ENCODE assay signal across 1 cellular context in the genomic region with DNA sequence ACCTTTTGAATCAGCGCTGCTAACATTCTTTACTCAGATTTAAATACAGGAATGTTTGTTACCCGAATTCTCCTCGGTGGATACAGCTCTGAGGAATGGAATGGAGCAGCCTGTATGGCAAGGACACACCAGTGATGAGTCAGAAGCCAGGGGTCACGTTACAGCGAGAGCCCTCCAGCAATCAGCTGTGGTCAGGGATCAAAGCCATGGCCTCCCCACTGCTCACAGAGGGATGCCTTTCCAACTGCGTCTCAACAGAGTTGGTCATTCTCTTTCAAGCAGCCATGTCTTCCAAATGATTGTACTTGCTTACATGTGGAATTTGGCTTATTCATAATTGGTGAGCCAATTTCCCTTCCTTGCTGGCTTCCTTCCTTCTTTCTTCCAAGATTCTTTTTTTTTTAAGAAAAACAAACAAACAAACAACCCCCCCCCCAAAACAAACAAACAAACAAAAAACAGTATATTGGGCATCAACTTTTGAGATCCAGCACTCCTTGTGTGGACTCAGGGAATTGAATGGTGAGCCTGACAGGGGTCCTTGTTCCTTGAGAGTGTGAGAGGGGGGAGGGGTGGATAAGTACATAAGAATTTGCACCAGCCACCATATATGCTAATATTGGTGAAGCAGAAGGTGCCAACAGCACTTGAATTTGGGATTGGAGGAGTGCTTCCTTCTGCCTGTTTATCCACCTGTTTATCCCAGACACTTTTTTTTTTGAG.
TF ChIP-seq lines count a peak whose summit lies in the region.

No MANE protein-coding gene starts in this region.

TF ChIP-seq in HepG2, 621 proteins besides CTCF, POLR2A, EP300 and RAD21 (continued from another document):
- TF ChIP-seq, protein P1, sequence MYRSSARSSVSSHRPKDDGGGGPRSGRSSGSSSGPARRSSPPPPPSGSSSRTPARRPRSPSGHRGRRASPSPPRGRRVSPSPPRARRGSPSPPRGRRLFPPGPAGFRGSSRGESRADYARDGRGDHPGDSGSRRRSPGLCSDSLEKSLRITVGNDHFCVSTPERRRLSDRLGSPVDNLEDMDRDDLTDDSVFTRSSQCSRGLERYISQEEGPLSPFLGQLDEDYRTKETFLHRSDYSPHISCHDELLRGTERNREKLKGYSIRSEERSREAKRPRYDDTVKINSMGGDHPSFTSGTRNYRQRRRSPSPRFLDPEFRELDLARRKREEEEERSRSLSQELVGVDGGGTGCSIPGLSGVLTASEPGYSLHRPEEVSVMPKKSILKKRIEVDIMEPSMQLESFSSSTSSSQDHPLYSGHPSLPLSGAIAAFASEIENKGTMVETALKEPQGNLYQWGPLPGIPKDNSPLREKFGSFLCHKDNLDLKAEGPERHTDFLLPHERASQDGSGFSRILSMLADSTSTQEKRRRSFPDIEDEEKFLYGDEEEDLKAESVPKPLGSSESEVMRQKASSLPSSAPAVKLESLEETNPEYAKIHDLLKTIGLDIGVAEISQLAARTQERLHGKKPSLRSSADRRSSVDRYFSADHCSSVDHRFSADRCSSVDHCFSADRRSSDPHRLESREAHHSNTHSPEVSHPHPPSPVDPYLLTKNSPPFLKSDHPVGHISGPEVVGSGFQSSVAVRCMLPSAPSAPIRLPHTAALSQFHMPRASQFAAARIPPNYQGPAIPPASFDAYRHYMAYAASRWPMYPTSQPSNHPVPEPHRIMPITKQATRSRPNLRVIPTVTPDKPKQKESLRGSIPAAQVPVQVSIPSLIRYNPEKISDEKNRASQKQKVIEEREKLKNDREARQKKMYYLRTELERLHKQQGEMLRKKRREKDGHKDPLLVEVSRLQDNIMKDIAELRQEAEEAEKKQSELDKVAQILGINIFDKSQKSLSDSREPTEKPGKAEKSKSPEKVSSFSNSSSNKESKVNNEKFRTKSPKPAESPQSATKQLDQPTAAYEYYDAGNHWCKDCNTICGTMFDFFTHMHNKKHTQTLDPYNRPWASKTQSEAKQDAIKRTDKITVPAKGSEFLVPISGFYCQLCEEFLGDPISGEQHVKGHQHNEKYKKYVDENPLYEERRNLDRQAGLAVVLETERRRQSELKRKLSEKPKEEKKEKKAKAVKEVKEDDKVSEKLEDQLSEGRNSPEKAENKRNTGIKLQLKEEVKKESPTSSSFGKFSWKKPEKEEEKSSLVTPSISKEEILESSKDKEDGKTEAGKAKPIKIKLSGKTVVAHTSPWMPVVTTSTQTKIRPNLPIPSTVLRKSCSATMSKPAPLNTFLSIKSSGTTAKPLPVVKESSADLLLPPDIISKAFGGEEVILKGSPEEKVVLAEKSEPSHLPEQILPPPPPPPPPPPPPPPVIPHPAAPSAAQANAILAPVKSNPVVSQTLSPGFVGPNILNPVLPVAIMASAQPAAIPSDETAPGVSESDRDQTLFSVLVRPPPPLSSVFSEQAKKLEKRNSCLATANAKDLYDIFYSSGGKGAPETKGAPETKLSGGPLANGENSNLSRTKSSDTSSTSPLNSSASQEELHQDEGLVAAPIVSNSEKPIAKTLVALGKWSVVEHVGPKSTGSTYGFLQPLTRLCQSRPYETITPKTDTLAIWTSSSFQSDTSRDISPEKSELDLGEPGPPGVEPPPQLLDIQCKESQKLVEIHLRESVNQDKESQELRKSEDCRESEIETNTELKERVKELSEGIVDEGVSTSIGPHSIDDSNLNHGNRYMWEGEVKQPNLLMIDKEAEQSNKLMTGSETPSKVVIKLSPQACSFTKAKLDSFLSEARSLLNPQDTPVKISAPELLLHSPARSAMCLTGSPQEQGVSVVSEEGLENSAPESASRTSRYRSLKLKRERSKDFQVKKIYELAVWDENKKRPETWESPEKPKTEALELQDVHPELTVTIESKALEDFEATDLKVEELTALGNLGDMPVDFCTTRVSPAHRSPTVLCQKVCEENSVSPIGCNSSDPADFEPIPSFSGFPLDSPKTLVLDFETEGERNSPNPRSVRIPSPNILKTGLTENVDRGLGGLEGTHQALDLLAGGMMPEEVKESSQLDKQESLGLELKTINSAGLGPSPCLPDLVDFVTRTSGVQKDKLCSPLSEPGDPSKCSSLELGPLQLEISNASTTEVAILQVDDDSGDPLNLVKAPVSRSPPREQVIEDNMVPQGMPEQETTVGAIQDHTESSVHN (CRISPR knock-in tag; IDR thresholded peaks at IDR 0.05) = no peak
- TF ChIP-seq, protein P2, sequence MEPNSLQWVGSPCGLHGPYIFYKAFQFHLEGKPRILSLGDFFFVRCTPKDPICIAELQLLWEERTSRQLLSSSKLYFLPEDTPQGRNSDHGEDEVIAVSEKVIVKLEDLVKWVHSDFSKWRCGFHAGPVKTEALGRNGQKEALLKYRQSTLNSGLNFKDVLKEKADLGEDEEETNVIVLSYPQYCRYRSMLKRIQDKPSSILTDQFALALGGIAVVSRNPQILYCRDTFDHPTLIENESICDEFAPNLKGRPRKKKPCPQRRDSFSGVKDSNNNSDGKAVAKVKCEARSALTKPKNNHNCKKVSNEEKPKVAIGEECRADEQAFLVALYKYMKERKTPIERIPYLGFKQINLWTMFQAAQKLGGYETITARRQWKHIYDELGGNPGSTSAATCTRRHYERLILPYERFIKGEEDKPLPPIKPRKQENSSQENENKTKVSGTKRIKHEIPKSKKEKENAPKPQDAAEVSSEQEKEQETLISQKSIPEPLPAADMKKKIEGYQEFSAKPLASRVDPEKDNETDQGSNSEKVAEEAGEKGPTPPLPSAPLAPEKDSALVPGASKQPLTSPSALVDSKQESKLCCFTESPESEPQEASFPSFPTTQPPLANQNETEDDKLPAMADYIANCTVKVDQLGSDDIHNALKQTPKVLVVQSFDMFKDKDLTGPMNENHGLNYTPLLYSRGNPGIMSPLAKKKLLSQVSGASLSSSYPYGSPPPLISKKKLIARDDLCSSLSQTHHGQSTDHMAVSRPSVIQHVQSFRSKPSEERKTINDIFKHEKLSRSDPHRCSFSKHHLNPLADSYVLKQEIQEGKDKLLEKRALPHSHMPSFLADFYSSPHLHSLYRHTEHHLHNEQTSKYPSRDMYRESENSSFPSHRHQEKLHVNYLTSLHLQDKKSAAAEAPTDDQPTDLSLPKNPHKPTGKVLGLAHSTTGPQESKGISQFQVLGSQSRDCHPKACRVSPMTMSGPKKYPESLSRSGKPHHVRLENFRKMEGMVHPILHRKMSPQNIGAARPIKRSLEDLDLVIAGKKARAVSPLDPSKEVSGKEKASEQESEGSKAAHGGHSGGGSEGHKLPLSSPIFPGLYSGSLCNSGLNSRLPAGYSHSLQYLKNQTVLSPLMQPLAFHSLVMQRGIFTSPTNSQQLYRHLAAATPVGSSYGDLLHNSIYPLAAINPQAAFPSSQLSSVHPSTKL (CRISPR knock-in tag; IDR thresholded peaks at IDR 0.05) = peak; percentile 89
- no peak for TF ChIP-seq LCORL (IDR thresholded peaks at IDR 0.05)
- TF ChIP-seq LCORL (CRISPR knock-in tag; IDR thresholded peaks at IDR 0.05) = peak; percentile 41; the same call in 1 of the 2 replicates
- peak; percentile 75 for TF ChIP-seq NR2F6 (IDR thresholded peaks at IDR 0.05)
- TF ChIP-seq NR2F6 (CRISPR knock-in tag; IDR thresholded peaks at IDR 0.05) = peak; percentile 88
- peak; percentile 71; the same call in 1 of the 2 replicates for TF ChIP-seq RARA (CRISPR knock-in tag; IDR thresholded peaks at IDR 0.05)
- peak; percentile 65 to 87 for TF ChIP-seq NR2F1 (CRISPR knock-in tag; IDR thresholded peaks at IDR 0.05)
- TF ChIP-seq, protein P3, sequence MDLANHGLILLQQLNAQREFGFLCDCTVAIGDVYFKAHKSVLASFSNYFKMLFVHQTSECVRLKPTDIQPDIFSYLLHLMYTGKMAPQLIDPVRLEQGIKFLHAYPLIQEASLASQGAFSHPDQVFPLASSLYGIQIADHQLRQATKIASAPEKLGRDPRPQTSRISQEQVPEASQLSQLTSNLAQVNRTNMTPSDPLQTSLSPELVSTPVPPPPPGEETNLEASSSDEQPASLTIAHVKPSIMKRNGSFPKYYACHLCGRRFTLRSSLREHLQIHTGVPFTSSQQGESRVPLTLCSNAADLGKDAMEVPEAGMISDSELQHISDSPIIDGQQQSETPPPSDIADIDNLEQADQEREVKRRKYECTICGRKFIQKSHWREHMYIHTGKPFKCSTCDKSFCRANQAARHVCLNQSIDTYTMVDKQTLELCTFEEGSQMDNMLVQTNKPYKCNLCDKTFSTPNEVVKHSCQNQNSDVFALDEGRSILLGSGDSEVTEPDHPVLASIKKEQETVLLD (CRISPR knock-in tag; IDR thresholded peaks at IDR 0.05; ENCODE audit: low read depth) = no peak
- TF ChIP-seq SP5 (CRISPR knock-in tag; IDR thresholded peaks at IDR 0.05; ENCODE audit: borderline replicate concordance, low read depth) = no peak
- no peak for TF ChIP-seq NFIB (CRISPR knock-in tag; IDR thresholded peaks at IDR 0.05; ENCODE audit: borderline replicate concordance)
- TF ChIP-seq MAFF (IDR thresholded peaks at IDR 0.05; ENCODE audit: low read depth, low read length) = 0 out of 2 replicates have a peak, but pooled peaks have one; percentile 6
- TF ChIP-seq SOX5 (CRISPR knock-in tag; IDR thresholded peaks at IDR 0.05; ENCODE audit: borderline replicate concordance) = peak; percentile 45; the same call in 1 of the 2 replicates
- no peak for TF ChIP-seq ZNF558 (CRISPR knock-in tag; IDR thresholded peaks at IDR 0.05; ENCODE audit: borderline replicate concordance)
- peak; percentile 36; the same call in 1 of the 2 replicates for TF ChIP-seq SALL1 (CRISPR knock-in tag; IDR thresholded peaks at IDR 0.05)
- TF ChIP-seq, protein P4, sequence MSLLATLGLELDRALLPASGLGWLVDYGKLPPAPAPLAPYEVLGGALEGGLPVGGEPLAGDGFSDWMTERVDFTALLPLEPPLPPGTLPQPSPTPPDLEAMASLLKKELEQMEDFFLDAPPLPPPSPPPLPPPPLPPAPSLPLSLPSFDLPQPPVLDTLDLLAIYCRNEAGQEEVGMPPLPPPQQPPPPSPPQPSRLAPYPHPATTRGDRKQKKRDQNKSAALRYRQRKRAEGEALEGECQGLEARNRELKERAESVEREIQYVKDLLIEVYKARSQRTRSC (CRISPR knock-in tag; IDR thresholded peaks at IDR 0.05; ENCODE audit: low read depth) = no peak
- TF ChIP-seq ZFP62 (CRISPR knock-in tag; IDR thresholded peaks at IDR 0.05) = no peak
- TF ChIP-seq SAP130 (CRISPR knock-in tag; IDR thresholded peaks at IDR 0.05; ENCODE audit: low read depth) = peak; percentile 70
- TF ChIP-seq FOXP1 (IDR thresholded peaks at IDR 0.05) = peak; percentile 81
- TF ChIP-seq FOXP1 (CRISPR knock-in tag; IDR thresholded peaks at IDR 0.05) = peak; percentile 63
- no peak for TF ChIP-seq ZNF598 (CRISPR knock-in tag; IDR thresholded peaks at IDR 0.05; ENCODE audit: borderline replicate concordance)
- TF ChIP-seq, protein P5, sequence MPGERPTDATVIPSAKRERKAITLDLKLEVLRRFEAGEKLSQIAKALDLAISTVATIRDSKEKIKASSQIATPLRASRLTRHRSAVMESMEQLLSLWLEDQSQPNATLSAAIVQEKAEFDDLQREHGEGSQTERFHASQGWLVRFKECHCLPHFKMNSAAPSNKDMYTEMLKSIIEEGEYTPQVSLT (CRISPR knock-in tag; IDR thresholded peaks at IDR 0.05; ENCODE audit: borderline replicate concordance, low read depth) = no peak
